Comparison of ENCODE assay signal across 13 cellular contexts in genomic region chr22:44859641-44860040, GRCh38.
DNase-seq lines count a peak whose midpoint lies in the region; ATAC-seq, FAIRE-seq and TF ChIP-seq lines count a peak whose summit lies in the region.
"Had no signal": no experiment of that assay in that cellular context is flagged by ENCODE, and none has a peak within 500 bp of the region (broad histone marks: within the 10 kb centered on the region; RNA-seq: fewer than 3 reads in every experiment).

No MANE protein-coding gene starts in this region.

- H3K9me3 ChIP-seq in aorta (ENCODE audit: control insufficient read depth, low read length) (no peaks in the 10 kb centered on the region), colonic mucosa (no peaks in the 10 kb centered on the region)
- H3K9me3 ChIP-seq: A549, BE2C had no signal

- WGBS in aorta, 2 donors, result 88 to 91% methylated on average over 13 of the region's 13 CpGs

- POLR2A ChIA-PET in RWPE1 (lab: Yijun Ruan, JAX; ENCODE audit: low non-redundant PET), result no interaction called here

- H3K4me1 ChIP-seq in aorta (ENCODE audit: control insufficient read depth in 1 of 2, insufficient read depth in 2 of 2, low read length in 2 of 2) (no peaks in the 10 kb centered on the region), colonic mucosa (no peaks in the 10 kb centered on the region)
- H3K4me1 ChIP-seq: A549 had no signal

- H3K36me3 ChIP-seq in bronchial epithelial cell (ENCODE audit: control insufficient read depth, insufficient read depth, low read length), result peaks cover 3% of the 10 kb centered on the region
- H3K36me3 ChIP-seq in aorta (ENCODE audit: control insufficient read depth in 1 of 2, insufficient read depth in 2 of 2, low read length in 1 of 2), result no peaks in the 10 kb centered on the region
- no peaks in the 10 kb centered on the region for H3K36me3 ChIP-seq in colonic mucosa
- H3K36me3 ChIP-seq: BE2C had no signal

- CTCF ChIA-PET in RWPE1 (lab: Yijun Ruan, JAX), result no interaction called here

- ATAC-seq in aorta (ENCODE audit: low FRiP score), result peak; percentile 9
- ATAC-seq: A549, HCT116 had no signal

- H3K27ac ChIP-seq in C4-2B, result peak overlapping the region; percentile 75
- peak overlapping the region; percentile 93 for H3K27ac ChIP-seq in RWPE1
- no peak overlapping the region for H3K27ac ChIP-seq in aorta (ENCODE audit: low read depth in 1 of 2, low read length in 2 of 2)
- no peak overlapping the region for H3K27ac ChIP-seq in colonic mucosa
- H3K27ac ChIP-seq: A549, HL-60 had no signal

- H3K27me3 ChIP-seq in bronchial epithelial cell (ENCODE audit: control insufficient read depth, insufficient read depth, low read length) (no peaks in the 10 kb centered on the region), aorta (ENCODE audit: control insufficient read depth in 1 of 2, insufficient read depth in 2 of 2, low read length in 1 of 2) (no peaks in the 10 kb centered on the region), colonic mucosa (no peaks in the 10 kb centered on the region)
- H3K27me3 ChIP-seq: BE2C had no signal

- DNase-seq in RWPE1 (ENCODE audit: low spot score), result no peak
- no peak for DNase-seq in bronchial epithelial cell (ENCODE audit: low read depth)
- DNase-seq in aorta, result no peak
- DNase-seq in colonic mucosa, result no peak
- no peak for DNase-seq in cerebellum (ENCODE audit: low spot score)
- DNase-seq in activated CD4-positive, alpha-beta T cell treated with anti-CD3 and anti-CD28 coated beads for 1 hour, result no peak
- DNase-seq: BE2C, DMS53, GF-D8 had no signal

- intact Hi-C loops in aorta (cut with DNase I) (no loop called here), colonic mucosa (cut with DNase I) (no loop called here)

- H3K9ac ChIP-seq in colonic mucosa (ENCODE audit: low read depth in 2 of 2, low read length in 2 of 2), result no peak overlapping the region

- peak; percentile 75 for FAIRE-seq in bronchial epithelial cell (lab: Jason Lieb, UNC)
- FAIRE-seq: A549 had no signal

- no peak for TF ChIP-seq CTCF in C4-2B (conservative IDR thresholded peaks at IDR 0.05)
- no peak for TF ChIP-seq CTCF in RWPE1 (conservative IDR thresholded peaks at IDR 0.05; ENCODE audit: low read depth)
- TF ChIP-seq CTCF in bronchial epithelial cell (IDR thresholded peaks at IDR 0.05; ENCODE audit: insufficient read depth, low read length, severe bottlenecking), result no peak
- no peak for TF ChIP-seq CTCF in colonic mucosa (IDR thresholded peaks at IDR 0.05)

- H3K4me3 ChIP-seq in bronchial epithelial cell (ENCODE audit: low read depth, low read length) (no peak overlapping the region), aorta (ENCODE audit: low read length in 2 of 2) (no peak overlapping the region), colonic mucosa (no peak overlapping the region)
- H3K4me3 ChIP-seq: A549 had no signal

Comparison
In these comparisons a context has a peak if more than half of its experiments do, and no peak if none do; other contexts are left out.
1. H3K27ac ChIP-seq: peak in C4-2B (single experiment) and RWPE1 (single experiment); none in aorta (0 of 2) and colonic mucosa (single experiment).